Comparison of ENCODE assay signal across 9 cellular contexts in the genomic region with DNA sequence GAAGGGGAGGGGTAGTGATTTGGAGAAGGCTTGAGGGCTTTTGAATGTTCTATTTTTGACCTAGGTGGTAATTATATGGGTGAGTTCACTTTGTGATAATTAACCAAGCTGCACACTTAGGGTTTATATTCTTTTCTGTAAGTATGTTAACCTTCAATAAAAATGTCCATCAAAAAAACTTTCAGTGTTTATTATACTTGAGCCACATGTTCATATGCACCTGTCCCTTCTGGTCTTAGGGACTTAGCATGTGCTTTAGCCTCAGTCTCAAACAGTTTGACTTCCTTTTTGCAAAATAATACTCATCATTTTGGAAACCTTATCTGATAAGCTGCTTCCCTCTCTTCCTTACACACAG. TPM values are rescaled to one million over a fixed set of nuclear protein-coding genes. Genes with fewer than 3 reads are reported as not detected.
A peak's percentile ranks its signal among the peaks of the same experiment; 100 is the strongest.
DNase-seq lines count a peak whose midpoint lies in the region; ATAC-seq and TF ChIP-seq lines count a peak whose summit lies in the region.
"Had no signal": no experiment of that assay in that cellular context is flagged by ENCODE, and none has a peak within 500 bp of the region (broad histone marks: within the 10 kb centered on the region; RNA-seq: fewer than 3 reads in every experiment).

No MANE protein-coding gene starts in this region.

- H3K27ac ChIP-seq in hepatocyte (peak overlapping the region; percentile 86), substantia nigra (ENCODE audit: low read depth, low read length, poor library complexity, severe bottlenecking) (peak overlapping the region; percentile 28)

- peaks cover 34% of the 10 kb centered on the region for H3K4me1 ChIP-seq in hepatocyte (ENCODE audit: insufficient read depth)

- DNase-seq in NCI-H524 treated with DMSO at 0.1 percent for 48 hours (lab: John Stamatoyannopoulos, UW), result peak; percentile 45
- no peak for DNase-seq in hepatocyte (ENCODE audit: low spot score)
- no peak for DNase-seq in substantia nigra (lab: John Stamatoyannopoulos, UW)
- DNase-seq in hippocampal formation (lab: John Stamatoyannopoulos, UW), result no peak
- DNase-seq in SK-N-DZ (ENCODE audit: low spot score), result no peak
- DNase-seq: activated T-cell treated with anti-CD3 and anti-CD28 coated beads, Interleukin-2, amount 50 U/mL, for 24 hours; natural killer cell had no signal

- peak overlapping the region; percentile 58 for H3K4me2 ChIP-seq in hepatocyte

- no peak overlapping the region for H2AFZ ChIP-seq in hepatocyte

- no peaks in the 10 kb centered on the region for H3K27me3 ChIP-seq in hepatocyte

- no peaks in the 10 kb centered on the region for H3K9me3 ChIP-seq in hepatocyte (ENCODE audit: low read depth)

- TF ChIP-seq CTCF in hepatocyte (IDR thresholded peaks at IDR 0.05; ENCODE audit: poor library complexity), result no peak

- no peaks in the 10 kb centered on the region for H4K20me1 ChIP-seq in hepatocyte (ENCODE audit: insufficient read depth, poor library complexity, severe bottlenecking)

- H3K4me3 ChIP-seq in hepatocyte, result no peak overlapping the region

- no peaks in the 10 kb centered on the region for H3K36me3 ChIP-seq in hepatocyte (replicated peaks; ENCODE audit: insufficient read depth, low read depth)

- peaks cover 75% of the 10 kb centered on the region for H3K79me2 ChIP-seq in hepatocyte

- H3K9me2 ChIP-seq in hepatocyte (replicated peaks; ENCODE audit: insufficient read depth), result no peaks in the 10 kb centered on the region

- ATAC-seq in GM19023 (IDR thresholded peaks at IDR 0.05; ENCODE audit: unreplicated experiment) (peak; percentile 10), GM19035 (IDR thresholded peaks at IDR 0.05; ENCODE audit: unreplicated experiment) (no peak)
- ATAC-seq: natural killer cell had no signal

RNA-seq across cellular contexts. Expression of a gene that starts 28.4 kb away (rescaled TPM):
- 25.6 and 26.0 TPM in 2 replicates for total RNA-seq in hepatocyte
- polyA plus RNA-seq in hepatocyte, result 15.3 and 24.0 TPM in 2 replicates
- 13.0 and 15.0 TPM in 2 replicates for polyA plus RNA-seq in SK-N-DZ (2014; cell fraction: cytosol; rRNA removed)
- polyA plus RNA-seq in SK-N-DZ (2014; cell fraction: nucleus; rRNA removed), result 33.6 and 52.2 TPM in 2 replicates
